In the genomic region with DNA sequence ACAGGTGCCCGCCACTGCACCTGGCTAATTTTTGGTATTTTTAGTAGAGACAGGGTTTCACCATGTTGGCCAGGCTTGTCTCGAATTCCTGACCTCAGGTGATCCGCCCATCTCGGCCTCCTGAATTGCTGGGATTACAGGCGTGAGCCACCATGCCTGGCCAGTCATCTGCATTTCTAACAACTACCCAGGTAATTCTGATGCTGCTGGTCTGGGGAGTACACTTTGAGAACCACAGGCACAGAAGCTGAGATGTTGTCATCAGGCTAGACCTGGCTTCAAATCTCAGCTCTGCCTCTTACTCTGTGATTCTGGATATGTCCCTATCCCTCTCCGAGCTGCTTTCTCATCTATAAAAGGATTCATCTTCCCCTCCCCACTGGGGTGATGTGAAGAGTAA, we compare ENCODE assay signal across 5 cellular contexts. TPM values are rescaled to one million over a fixed set of nuclear protein-coding genes. Genes with fewer than 3 reads are reported as not detected.
DNase-seq lines count a peak whose midpoint lies in the region.
"Not testable (repeated sequence)": the region's sequence is repeated elsewhere in the genome, so short reads cannot be mapped to it uniquely, and the experiment has no call there.

No MANE protein-coding gene starts in this region.

- H3K4me1 ChIP-seq in trophoblast cell (ENCODE audit: control insufficient read depth in 1 of 2, insufficient read depth in 2 of 2, low read length in 2 of 2): not testable (repeated sequence)

- not testable (repeated sequence) for H2AFZ ChIP-seq in trophoblast cell (ENCODE audit: insufficient read depth, low read length, poor library complexity)

- H3K36me3 Mint-ChIP-seq in activated CD4-positive, alpha-beta T cell treated with anti-CD3 and anti-CD28 coated beads, Interleukin-2, amount 10 ng/mL, durations not matched to agents 7 days and 5 days (ENCODE audit: low read depth): not testable (repeated sequence)

- not testable (repeated sequence) for H3K4ac ChIP-seq in trophoblast cell (ENCODE audit: low read depth, low read length)

- H3K9me3 Mint-ChIP-seq in activated CD4-positive, alpha-beta T cell treated with anti-CD3 and anti-CD28 coated beads, Interleukin-2, amount 10 ng/mL, durations not matched to agents 7 days and 5 days: not testable (repeated sequence)

- H3K79me2 ChIP-seq in trophoblast cell (ENCODE audit: control insufficient read depth, insufficient read depth, low read length, poor library complexity): not testable (repeated sequence)

- H3K18ac ChIP-seq in trophoblast cell (ENCODE audit: low read length): not testable (repeated sequence)

- H3K9ac ChIP-seq in trophoblast cell (ENCODE audit: low read length): not testable (repeated sequence)

- not testable (repeated sequence) for H4K12ac ChIP-seq in trophoblast cell (ENCODE audit: low read depth, low read length)

- DNase-seq in DMS53 (lab: John Stamatoyannopoulos, UW) (peak; percentile 12), NCI-H82 (lab: John Stamatoyannopoulos, UW) (peak; percentile 87), NCI-H82 treated with DMSO at 0.1 percent for 48 hours (lab: John Stamatoyannopoulos, UW; ENCODE audit: unreplicated experiment) (peak; percentile 41), trophoblast cell (peak; percentile 92 to 94)
- DNase-seq in activated CD4-positive, alpha-beta T cell treated with anti-CD3 and anti-CD28 coated beads, Interleukin-2, amount 10 ng/mL, durations not matched to agents 7 days and 5 days: not testable (repeated sequence)

- CTCF ChIA-PET in activated CD4-positive, alpha-beta T cell treated with anti-CD3 and anti-CD28 coated beads, Interleukin-2, amount 10 ng/mL, durations not matched to agents 7 days and 5 days (lab: Charles Lee): interaction anchor here (1.3 to 10.8 kb wide), 4 partner anchors 13 to 140 kb away, joined by 5 to 123 read pairs (median 68); partner anchors contain the start of gene E2F2

- not testable (repeated sequence) for H2BK120ac ChIP-seq in trophoblast cell (ENCODE audit: insufficient read depth, low read length, poor library complexity)

- WGBS in trophoblast cell (ENCODE audit: extremely low coverage, insufficient coverage, insufficient read length): no CpG with 5 or more reads among the region's 6 CpGs

- H3K14ac ChIP-seq in trophoblast cell (ENCODE audit: low read length): not testable (repeated sequence)

- not testable (repeated sequence) for H3K4me1 Mint-ChIP-seq in activated CD4-positive, alpha-beta T cell treated with anti-CD3 and anti-CD28 coated beads, Interleukin-2, amount 10 ng/mL, durations not matched to agents 7 days and 5 days

- H3K27me3 ChIP-seq in trophoblast cell (ENCODE audit: insufficient read depth, low read length): not testable (repeated sequence)

- not testable (repeated sequence) for H3K9me3 ChIP-seq in trophoblast cell (ENCODE audit: insufficient read depth, low read depth, low read length)

- not testable (repeated sequence) for H4K91ac ChIP-seq in trophoblast cell (ENCODE audit: low read depth, low read length)

- not testable (repeated sequence) for H2AK5ac ChIP-seq in trophoblast cell (ENCODE audit: low read length)

- H4K8ac ChIP-seq in trophoblast cell (ENCODE audit: low read depth, low read length): not testable (repeated sequence)

- H3K4me3 ChIP-seq in trophoblast cell (ENCODE audit: low read depth, low read length): not testable (repeated sequence)

- peaks cover 13% of the 10 kb centered on the region for H3K27me3 Mint-ChIP-seq in activated CD4-positive, alpha-beta T cell treated with anti-CD3 and anti-CD28 coated beads, Interleukin-2, amount 10 ng/mL, durations not matched to agents 7 days and 5 days

- H3K4me2 ChIP-seq in trophoblast cell (ENCODE audit: low read length): not testable (repeated sequence)

- not testable (repeated sequence) for H3K79me1 ChIP-seq in trophoblast cell (ENCODE audit: low read length)

- H3K4me3 Mint-ChIP-seq in activated CD4-positive, alpha-beta T cell treated with anti-CD3 and anti-CD28 coated beads, Interleukin-2, amount 10 ng/mL, durations not matched to agents 7 days and 5 days: not testable (repeated sequence)

- not testable (repeated sequence) for H3K23ac ChIP-seq in trophoblast cell (ENCODE audit: low read length)

- not testable (repeated sequence) for H3K27ac ChIP-seq in trophoblast cell (ENCODE audit: low read depth, low read length)

- POLR2A ChIA-PET in activated CD4-positive, alpha-beta T cell treated with anti-CD3 and anti-CD28 coated beads, Interleukin-2, amount 10 ng/mL, durations not matched to agents 7 days and 5 days (lab: Charles Lee): not testable (repeated sequence)

- H2BK12ac ChIP-seq in trophoblast cell (ENCODE audit: low read length): not testable (repeated sequence)

- not testable (repeated sequence) for H2BK5ac ChIP-seq in trophoblast cell (ENCODE audit: low read depth, low read length, poor library complexity)

- not testable (repeated sequence) for H3K36me3 ChIP-seq in trophoblast cell (ENCODE audit: control insufficient read depth in 1 of 2, insufficient read depth in 2 of 2, low read length in 2 of 2)

- H3K27ac Mint-ChIP-seq in activated CD4-positive, alpha-beta T cell treated with anti-CD3 and anti-CD28 coated beads, Interleukin-2, amount 10 ng/mL, durations not matched to agents 7 days and 5 days: peak overlapping the region; percentile 25

RNA-seq across cellular contexts. Expression of gene ASAP3, which starts 10.9 kb away (rescaled TPM):
- total RNA-seq in activated CD4-positive, alpha-beta T cell treated with anti-CD3 and anti-CD28 coated beads, Interleukin-2, amount 10 ng/mL, durations not matched to agents 7 days and 5 days: under 1 TPM; 0.25 to 0.52 TPM
- polyA plus RNA-seq in trophoblast cell (2013): 12.8 and 13.6 TPM in 2 replicates

RNA-seq across cellular contexts. Expression of gene E2F2, which starts 36.2 kb away (rescaled TPM):
- total RNA-seq in activated CD4-positive, alpha-beta T cell treated with anti-CD3 and anti-CD28 coated beads, Interleukin-2, amount 10 ng/mL, durations not matched to agents 7 days and 5 days: 100 to 1,000 TPM; 107 to 112 TPM
- polyA plus RNA-seq in trophoblast cell (2013): 1.2 and 1.3 TPM in 2 replicates
